21 cellular contexts compared by ENCODE assay signal in the genomic region with DNA sequence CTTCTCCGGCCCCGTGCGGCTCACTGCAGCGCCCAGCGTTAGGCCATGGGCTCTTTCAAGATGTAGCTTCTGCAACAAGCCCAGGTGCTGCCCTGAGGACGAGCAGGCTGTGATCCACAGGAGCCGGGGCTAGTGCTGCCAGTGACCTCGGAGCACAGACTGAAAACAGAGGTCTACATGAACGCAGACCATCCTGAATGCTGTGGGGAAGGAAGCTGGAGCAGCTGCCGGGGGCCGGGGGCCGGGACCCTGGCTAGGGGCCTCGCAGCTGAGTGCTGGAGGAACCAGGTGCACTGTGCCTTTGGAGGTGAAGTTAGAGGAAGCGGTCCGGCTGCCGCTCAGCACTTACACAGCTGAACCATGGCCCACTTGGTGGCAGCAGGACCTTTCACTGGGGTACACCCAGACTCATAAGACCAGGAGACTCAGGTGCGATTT.
DNase-seq lines count a peak whose midpoint lies in the region; ATAC-seq and TF ChIP-seq lines count a peak whose summit lies in the region.
"Had no signal": no experiment of that assay in that cellular context is flagged by ENCODE, and none has a peak within 500 bp of the region (broad histone marks: within the 10 kb centered on the region; RNA-seq: fewer than 3 reads in every experiment).

No MANE protein-coding gene starts in this region.

- no peaks in the 10 kb centered on the region for H4K20me1 ChIP-seq in BLaER1 treated with 17β-estradiol and CSF1 and Interleukin-3, amounts not matched to agents 10 nM and 100 nM

- H3K9ac ChIP-seq in BLaER1 treated with 17β-estradiol and CSF1 and Interleukin-3, amounts not matched to agents 10 nM and 100 nM: 0 out of 22 replicates have a peak overlapping the region, but pooled peaks of 1 of the 11 experiments have one; percentile 26

- peak; percentile 11 for TF ChIP-seq CTCF in GM12865 (IDR thresholded peaks at IDR 0.05; ENCODE audit: insufficient read depth, low read depth, low read length, missing control alignments)
- TF ChIP-seq CTCF in RWPE2 (IDR thresholded peaks at IDR 0.05; ENCODE audit: poor library complexity, severe bottlenecking): no peak

- H3K27me3 Mint-ChIP-seq in memory B cell: peaks cover 15% of the 10 kb centered on the region

- peaks cover under 1 to 65% (median 38%) of the 10 kb centered on the region in 10 experiments; a peak in 17 of 20 replicates for H3K4me1 ChIP-seq in BLaER1 treated with 17β-estradiol and CSF1 and Interleukin-3, amounts not matched to agents 10 nM and 100 nM
- H3K4me1 ChIP-seq in RWPE2 (ENCODE audit: insufficient read depth, poor library complexity, severe bottlenecking): no peaks in the 10 kb centered on the region

- peaks cover 0 to 15% (median 0%) of the 10 kb centered on the region in 11 experiments; a peak in 2 of 22 replicates for H3K27me3 ChIP-seq in BLaER1 treated with 17β-estradiol and CSF1 and Interleukin-3, amounts not matched to agents 10 nM and 100 nM
- no peaks in the 10 kb centered on the region for H3K27me3 ChIP-seq in RWPE2 (ENCODE audit: insufficient read depth, poor library complexity, severe bottlenecking)
- H3K27me3 ChIP-seq: heart left ventricle, left lung had no signal

- peaks cover 0 to 15% (median 0%) of the 10 kb centered on the region in 11 experiments; a peak in 7 of 22 replicates for H3K9me3 ChIP-seq in BLaER1 treated with 17β-estradiol and CSF1 and Interleukin-3, amounts not matched to agents 10 nM and 100 nM (replicated peaks in 1 of 11)
- no peaks in the 10 kb centered on the region for H3K9me3 ChIP-seq in RWPE2 (ENCODE audit: severe bottlenecking)
- H3K9me3 ChIP-seq: heart left ventricle, left lung had no signal

- peak overlapping the region in 9 of 11 experiments; percentile 26 to 77 (median 56); a peak in 17 of 22 replicates for H3K4me2 ChIP-seq in BLaER1 treated with 17β-estradiol and CSF1 and Interleukin-3, amounts not matched to agents 10 nM and 100 nM

- H3K27ac ChIP-seq in BLaER1 treated with 17β-estradiol and CSF1 and Interleukin-3, amounts not matched to agents 10 nM and 100 nM: no peak overlapping the region
- no peak overlapping the region for H3K27ac ChIP-seq in RWPE2 (ENCODE audit: poor library complexity, severe bottlenecking)
- H3K27ac ChIP-seq: heart left ventricle, left lung, RWPE1, VCaP had no signal

- H3K36me3 Mint-ChIP-seq in memory B cell: peaks cover 6% of the 10 kb centered on the region
- H3K36me3 Mint-ChIP-seq: activated naive CD4-positive, alpha-beta T cell treated with anti-CD3 and anti-CD28 coated beads, Interleukin-2, amount 50 U/mL, for 72 hours had no signal

- no peak overlapping the region for H3K27ac Mint-ChIP-seq in memory B cell
- H3K27ac Mint-ChIP-seq: activated CD4-positive, alpha-beta T cell treated with anti-CD3 and anti-CD28 coated beads, Interleukin-2, amount 10 ng/mL, durations not matched to agents 24 days and 14 days; activated naive CD4-positive, alpha-beta T cell treated with anti-CD3 and anti-CD28 coated beads, Interleukin-2, amount 50 U/mL, for 72 hours; activated T-helper 1 cell treated with anti-CD3 and anti-CD28 coated beads, Interleukin-12 subunit alpha, Interleukin-12 subunit beta, Interleukin-2, Interleukin-4 antibody, amounts not matched to agents 30 ng/mL and 10 ng/mL and 1 ng/mL, durations not matched to agents 14 hours and 24 hours and 36 hours; H9; nephron; stimulated activated effector memory CD8-positive, alpha-beta T cell treated with anti-CD3 and anti-CD28 coated beads, Interleukin-12 subunit alpha, Interleukin-12 subunit beta, amount 100 ng/mL, for 72 hours had no signal

- no peak overlapping the region for H3K4me3 ChIP-seq in BLaER1 treated with 17β-estradiol and CSF1 and Interleukin-3, amounts not matched to agents 10 nM and 100 nM
- H3K4me3 ChIP-seq in GM12865 (ENCODE audit: low read depth, low read length) (no peak overlapping the region), RWPE2 (ENCODE audit: severe bottlenecking) (no peak overlapping the region)
- H3K4me3 ChIP-seq: heart left ventricle, left lung had no signal

- no peaks in the 10 kb centered on the region for H3K9me3 Mint-ChIP-seq in memory B cell
- H3K9me3 Mint-ChIP-seq: activated CD4-positive, alpha-beta T cell treated with anti-CD3 and anti-CD28 coated beads, Interleukin-2, amount 10 ng/mL, durations not matched to agents 24 days and 14 days; activated naive CD4-positive, alpha-beta T cell treated with anti-CD3 and anti-CD28 coated beads, Interleukin-2, amount 50 U/mL, for 72 hours; activated T-helper 1 cell treated with anti-CD3 and anti-CD28 coated beads, Interleukin-12 subunit alpha, Interleukin-12 subunit beta, Interleukin-2, Interleukin-4 antibody, amounts not matched to agents 30 ng/mL and 10 ng/mL and 1 ng/mL, durations not matched to agents 14 hours and 24 hours and 36 hours; H9; nephron; stimulated activated effector memory CD8-positive, alpha-beta T cell treated with anti-CD3 and anti-CD28 coated beads, Interleukin-12 subunit alpha, Interleukin-12 subunit beta, amount 100 ng/mL, for 72 hours had no signal

- no peak for DNase-seq in GM12865 (ENCODE audit: low read depth)
- peak; percentile 38 for DNase-seq in RWPE2 (ENCODE audit: low spot score)
- DNase-seq in memory B cell (ENCODE audit: low spot score in 2 of 2): no peak
- no peak for DNase-seq in DMS114 treated with DMSO at 0.1 percent for 48 hours (lab: John Stamatoyannopoulos, UW; ENCODE audit: unreplicated experiment)
- no peak for DNase-seq in inferior parietal cortex (ENCODE audit: extremely low spot score)
- no peak for DNase-seq in putamen (ENCODE audit: low spot score)
- DNase-seq: activated CD4-positive, alpha-beta T cell treated with anti-CD3 and anti-CD28 coated beads, Interleukin-2, amount 10 ng/mL, durations not matched to agents 24 days and 14 days; central memory CD4-positive, alpha-beta T cell; H9; heart left ventricle; NCI-H2171; NCI-H524 treated with DMSO at 0.1 percent for 48 hours had no signal

- H3K4me1 Mint-ChIP-seq in memory B cell: peaks cover 2% of the 10 kb centered on the region
- H3K4me1 Mint-ChIP-seq: H9, nephron had no signal

- no peak overlapping the region for H3K4me3 Mint-ChIP-seq in memory B cell
- H3K4me3 Mint-ChIP-seq: activated CD4-positive, alpha-beta T cell treated with anti-CD3 and anti-CD28 coated beads, Interleukin-2, amount 10 ng/mL, durations not matched to agents 24 days and 14 days; activated T-helper 1 cell treated with anti-CD3 and anti-CD28 coated beads, Interleukin-12 subunit alpha, Interleukin-12 subunit beta, Interleukin-2, Interleukin-4 antibody, amounts not matched to agents 30 ng/mL and 10 ng/mL and 1 ng/mL, durations not matched to agents 14 hours and 24 hours and 36 hours; H9; nephron; stimulated activated effector memory CD8-positive, alpha-beta T cell treated with anti-CD3 and anti-CD28 coated beads, Interleukin-12 subunit alpha, Interleukin-12 subunit beta, amount 100 ng/mL, for 72 hours had no signal

- peaks cover 0 to 7% (median 0%) of the 10 kb centered on the region in 11 experiments; a peak in 3 of 22 replicates for H3K36me3 ChIP-seq in BLaER1 treated with 17β-estradiol and CSF1 and Interleukin-3, amounts not matched to agents 10 nM and 100 nM
- peaks cover 16% of the 10 kb centered on the region for H3K36me3 ChIP-seq in RWPE2 (ENCODE audit: low read depth)

- peak; percentile 25; the same call in 1 of the 3 replicates for ATAC-seq in RWPE2 (ENCODE audit: low read depth)
- ATAC-seq in memory B cell (ENCODE audit: low read depth): peak; percentile 71
- no peak for ATAC-seq in GM21390 (IDR thresholded peaks at IDR 0.05; ENCODE audit: unreplicated experiment)
- ATAC-seq: activated naive CD4-positive, alpha-beta T cell treated with anti-CD3 and anti-CD28 coated beads, Interleukin-2, amount 50 U/mL, for 72 hours; left lung; stimulated activated effector memory CD8-positive, alpha-beta T cell treated with anti-CD3 and anti-CD28 coated beads, Interleukin-12 subunit alpha, Interleukin-12 subunit beta, amount 100 ng/mL, for 72 hours had no signal
